1 cellular context compared by ENCODE assay signal in genomic region chr10:11516419-11516721, GRCh38.
A peak's percentile ranks its signal among the peaks of the same experiment; 100 is the strongest.
TF ChIP-seq lines count a peak whose summit lies in the region.

No MANE protein-coding gene starts in this region.

TF ChIP-seq in GM12878, 131 proteins besides CTCF, POLR2A, EP300 and RAD21 (continued from another document):
- peak; percentile 45 for TF ChIP-seq SKIL (IDR thresholded peaks at IDR 0.05; ENCODE audit: low read depth, poor library complexity, severe bottlenecking)
- no peak for TF ChIP-seq CREB1 (IDR thresholded peaks at IDR 0.05; ENCODE audit: low read depth)
- peak; percentile 78 for TF ChIP-seq EED (IDR thresholded peaks at IDR 0.05; ENCODE audit: low read depth)
- TF ChIP-seq BHLHE40 (IDR thresholded peaks at IDR 0.05; ENCODE audit: borderline replicate concordance in 1 of 2, low read depth in 2 of 2, low read length in 1 of 2), result 0 out of 4 replicates have a peak, but pooled peaks of 1 of the 2 experiments have one; percentile 39
- TF ChIP-seq IKZF1 (conservative IDR thresholded peaks at IDR 0.05), result peak; percentile 64
TF ChIP-seq in GM12878: peak in this region for 13.
